Comparison of ENCODE assay signal across 16 cellular contexts in the genomic region with DNA sequence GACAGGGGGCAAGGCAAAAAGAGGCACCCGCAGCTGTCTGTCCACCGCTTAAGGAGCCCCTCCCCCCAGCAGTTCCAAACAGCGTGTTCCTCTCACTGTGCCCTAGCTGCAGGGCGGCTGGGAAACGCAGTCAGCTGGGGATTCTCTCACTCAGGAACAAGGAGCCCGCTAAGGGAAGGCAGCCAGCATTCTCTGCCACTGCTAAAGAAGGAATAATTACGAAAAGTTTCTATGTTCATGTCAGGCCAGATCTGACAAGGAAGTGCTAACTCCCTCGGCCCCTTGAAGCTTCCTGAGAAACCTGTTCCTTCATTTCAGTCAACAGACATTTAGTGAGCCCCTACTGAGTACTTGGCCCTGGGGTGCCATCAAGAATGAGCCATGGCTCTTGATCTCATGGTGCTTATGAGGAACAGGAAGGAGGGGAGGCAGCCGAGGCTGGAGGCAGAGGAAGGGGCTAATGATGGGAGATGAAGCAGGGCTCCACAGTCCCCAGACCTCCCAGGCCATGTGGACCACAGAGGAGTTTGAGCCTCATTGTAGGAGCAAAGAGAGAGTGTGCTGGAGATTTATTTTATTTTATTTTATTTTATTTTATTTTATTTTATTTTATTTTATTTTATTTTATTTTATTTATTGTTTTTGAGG.
A peak's percentile ranks its signal among the peaks of the same experiment; 100 is the strongest.
DNase-seq lines count a peak whose midpoint lies in the region; ATAC-seq, FAIRE-seq and TF ChIP-seq lines count a peak whose summit lies in the region.
"Had no signal": no experiment of that assay in that cellular context is flagged by ENCODE, and none has a peak within 500 bp of the region (broad histone marks: within the 10 kb centered on the region; RNA-seq: fewer than 3 reads in every experiment).

No MANE protein-coding gene starts in this region.

- no peak overlapping the region for H3K9ac ChIP-seq in astrocyte (ENCODE audit: low read length)

- H3K4me3 ChIP-seq in HEK293 (ENCODE audit: low read depth, low read length) (no peak overlapping the region), astrocyte (ENCODE audit: insufficient read depth, low read depth, low read length) (no peak overlapping the region), lower lobe of right lung (no peak overlapping the region), lower leg skin (ENCODE audit: low read depth, poor library complexity, severe bottlenecking) (no peak overlapping the region)
- H3K4me3 ChIP-seq: esophagus squamous epithelium had no signal

- no peak overlapping the region for H3K4me3 Mint-ChIP-seq in astrocyte (ENCODE audit: unreplicated experiment)
- no peak overlapping the region for H3K4me3 Mint-ChIP-seq in activated T-helper 1 cell treated with anti-CD3 and anti-CD28 coated beads, Interleukin-12 subunit alpha, Interleukin-12 subunit beta, Interleukin-2, Interleukin-4 antibody, amounts not matched to agents 30 ng/mL and 10 ng/mL and 1 ng/mL, durations not matched to agents 14 hours and 24 hours and 36 hours
- H3K4me3 Mint-ChIP-seq: activated CD4-positive, alpha-beta T cell treated with anti-CD3 and anti-CD28 coated beads, Interleukin-2, amount 10 ng/mL, durations not matched to agents 7 days and 5 days had no signal

- H3K27ac ChIP-seq in HEK293 (ENCODE audit: extremely low read depth, low read depth, low read length) (no peak overlapping the region), astrocyte (ENCODE audit: low read depth, low read length) (no peak overlapping the region), lower lobe of right lung (no peak overlapping the region)
- H3K27ac ChIP-seq: esophagus squamous epithelium, HL-60 had no signal

- H3K36me3 ChIP-seq in HEK293 (ENCODE audit: control insufficient read depth in 2 of 2, insufficient read depth in 1 of 2, low read length in 2 of 2) (no peaks in the 10 kb centered on the region), astrocyte (ENCODE audit: insufficient read depth, low read length) (no peaks in the 10 kb centered on the region), lower lobe of right lung (no peaks in the 10 kb centered on the region)
- H3K36me3 ChIP-seq: esophagus squamous epithelium had no signal

- H2AFZ ChIP-seq in astrocyte (ENCODE audit: low read depth, low read length) = peak overlapping the region; percentile 49

- intact Hi-C loops in lower lobe of right lung (cut with DNase I) (no loop called here), lower leg skin (cut with DNase I; ENCODE audit: low total_unique reads) (no loop called here)
- intact Hi-C loops in activated T-helper 1 cell treated with anti-CD3 and anti-CD28 coated beads, Interleukin-12 subunit alpha, Interleukin-12 subunit beta, Interleukin-2, Interleukin-4 antibody, amounts not matched to agents 30 ng/mL and 10 ng/mL and 1 ng/mL, durations not matched to agents 14 hours and 24 hours and 36 hours (cut with micrococcal nuclease) = no loop called here

- no peaks in the 10 kb centered on the region for H4K20me1 ChIP-seq in astrocyte (ENCODE audit: insufficient read depth, low read length)

- peak overlapping the region; percentile 85 for H3K27ac Mint-ChIP-seq in astrocyte (ENCODE audit: unreplicated experiment)
- H3K27ac Mint-ChIP-seq in activated T-helper 1 cell treated with anti-CD3 and anti-CD28 coated beads, Interleukin-12 subunit alpha, Interleukin-12 subunit beta, Interleukin-2, Interleukin-4 antibody, amounts not matched to agents 30 ng/mL and 10 ng/mL and 1 ng/mL, durations not matched to agents 14 hours and 24 hours and 36 hours = no peak overlapping the region
- H3K27ac Mint-ChIP-seq: activated CD4-positive, alpha-beta T cell treated with anti-CD3 and anti-CD28 coated beads, Interleukin-2, amount 10 ng/mL, durations not matched to agents 7 days and 5 days had no signal

- POLR2A ChIA-PET in HEK293 (lab: Yijun Ruan, JAX) = interaction anchor here (1.0 kb wide), 1 partner anchor 102 kb away, joined by 3 read pairs; a partner anchor contains a TSS

- H3K4me1 ChIP-seq in HEK293 (ENCODE audit: control insufficient read depth, insufficient read depth, low read length) = no peaks in the 10 kb centered on the region
- peaks cover 12% of the 10 kb centered on the region for H3K4me1 ChIP-seq in astrocyte (ENCODE audit: insufficient read depth, low read length)
- peaks cover 10% of the 10 kb centered on the region for H3K4me1 ChIP-seq in lower lobe of right lung

- peaks cover 19% of the 10 kb centered on the region for H3K4me1 Mint-ChIP-seq in astrocyte (ENCODE audit: low read depth, unreplicated experiment)
- H3K4me1 Mint-ChIP-seq in activated T-helper 1 cell treated with anti-CD3 and anti-CD28 coated beads, Interleukin-12 subunit alpha, Interleukin-12 subunit beta, Interleukin-2, Interleukin-4 antibody, amounts not matched to agents 30 ng/mL and 10 ng/mL and 1 ng/mL, durations not matched to agents 14 hours and 24 hours and 36 hours (ENCODE audit: low read depth) = no peaks in the 10 kb centered on the region
- H3K4me1 Mint-ChIP-seq: activated CD4-positive, alpha-beta T cell treated with anti-CD3 and anti-CD28 coated beads, Interleukin-2, amount 10 ng/mL, durations not matched to agents 7 days and 5 days had no signal

- peak overlapping the region; percentile 59 for H3K4me2 ChIP-seq in astrocyte (ENCODE audit: low read length)

- peaks cover 36% of the 10 kb centered on the region for H3K27me3 Mint-ChIP-seq in astrocyte (ENCODE audit: low read depth, unreplicated experiment)
- H3K27me3 Mint-ChIP-seq in activated T-helper 1 cell treated with anti-CD3 and anti-CD28 coated beads, Interleukin-12 subunit alpha, Interleukin-12 subunit beta, Interleukin-2, Interleukin-4 antibody, amounts not matched to agents 30 ng/mL and 10 ng/mL and 1 ng/mL, durations not matched to agents 14 hours and 24 hours and 36 hours (ENCODE audit: insufficient read depth) = peaks cover 5% of the 10 kb centered on the region
- H3K27me3 Mint-ChIP-seq: activated CD4-positive, alpha-beta T cell treated with anti-CD3 and anti-CD28 coated beads, Interleukin-2, amount 10 ng/mL, durations not matched to agents 7 days and 5 days had no signal

- WGBS in lower leg skin, 2 donors = 21 to 24% methylated on average over 9 of the region's 9 CpGs

- no peak for FAIRE-seq in astrocyte (lab: Jason Lieb, UNC)

- H3K79me2 ChIP-seq in astrocyte (ENCODE audit: insufficient read depth, low read length) = no peaks in the 10 kb centered on the region

- peaks cover 1% of the 10 kb centered on the region for H3K36me3 Mint-ChIP-seq in astrocyte (ENCODE audit: low read depth, unreplicated experiment)
- no peaks in the 10 kb centered on the region for H3K36me3 Mint-ChIP-seq in activated T-helper 1 cell treated with anti-CD3 and anti-CD28 coated beads, Interleukin-12 subunit alpha, Interleukin-12 subunit beta, Interleukin-2, Interleukin-4 antibody, amounts not matched to agents 30 ng/mL and 10 ng/mL and 1 ng/mL, durations not matched to agents 14 hours and 24 hours and 36 hours (ENCODE audit: low read depth)

- CTCF ChIA-PET in HEK293 (lab: Yijun Ruan, JAX) = interaction anchor here (0.7 kb wide), 1 partner anchor 81 kb away, joined by 4 read pairs; no protein-coding TSS in a partner anchor

- TF ChIP-seq POLR2A in lower leg skin (IDR thresholded peaks at IDR 0.05) = no peak

- H3K9me3 ChIP-seq in HEK293 (ENCODE audit: control insufficient read depth, insufficient read depth, low read depth, low read length) = no peaks in the 10 kb centered on the region
- no peaks in the 10 kb centered on the region for H3K9me3 ChIP-seq in astrocyte (ENCODE audit: insufficient read depth, low read depth, low read length)
- no peaks in the 10 kb centered on the region for H3K9me3 ChIP-seq in lower lobe of right lung
- H3K9me3 ChIP-seq: esophagus squamous epithelium had no signal

- peaks cover 2% of the 10 kb centered on the region for H3K27me3 ChIP-seq in astrocyte (ENCODE audit: insufficient read depth, low read length)
- no peaks in the 10 kb centered on the region for H3K27me3 ChIP-seq in lower lobe of right lung (ENCODE audit: low read depth)
- H3K27me3 ChIP-seq: esophagus squamous epithelium had no signal

- DNase-seq in astrocyte (ENCODE audit: low read depth) = no peak
- no peak for DNase-seq in lower lobe of right lung
- DNase-seq in retina = peak; percentile 60
- DNase-seq in NCI-H1694 (lab: John Stamatoyannopoulos, UW) = no peak
- no peak for DNase-seq in activated CD4-positive, alpha-beta T cell treated with anti-CD3 and anti-CD28 coated beads for 1 hour
- DNase-seq in activated T-helper 1 cell treated with anti-CD3 and anti-CD28 coated beads, Interleukin-12 subunit alpha, Interleukin-12 subunit beta, Interleukin-2, Interleukin-4 antibody, amounts not matched to agents 30 ng/mL and 10 ng/mL and 1 ng/mL, durations not matched to agents 14 hours and 24 hours and 36 hours (ENCODE audit: low spot score) = no peak
- no peak for DNase-seq in lower leg skin (ENCODE audit: low spot score in 2 of 2)
- DNase-seq: activated CD4-positive, alpha-beta T cell treated with anti-CD3 and anti-CD28 coated beads, Interleukin-2, amount 10 ng/mL, durations not matched to agents 7 days and 5 days; DND-41; esophagus squamous epithelium; Kasumi-1; NCI-H510A treated with DMSO at 0.1 percent for 48 hours; occipital lobe; stimulated activated CD4-positive, alpha-beta T cell treated with anti-CD3 and anti-CD28 coated beads, Interleukin-15, amount 100 ng/mL, for 24 hours had no signal

- TF ChIP-seq CTCF in HEK293 (tag by site-specific recombination; IDR thresholded peaks at IDR 0.05) (no peak), astrocyte (IDR thresholded peaks at IDR 0.05; ENCODE audit: insufficient read depth, low read depth, low read length) (no peak), lower lobe of right lung (IDR thresholded peaks at IDR 0.05) (no peak), lower leg skin (IDR thresholded peaks at IDR 0.05) (no peak)

- ATAC-seq in lower lobe of right lung = peak; percentile 31 to 40

- no peaks in the 10 kb centered on the region for H3K9me3 Mint-ChIP-seq in astrocyte (ENCODE audit: unreplicated experiment)
- H3K9me3 Mint-ChIP-seq in activated T-helper 1 cell treated with anti-CD3 and anti-CD28 coated beads, Interleukin-12 subunit alpha, Interleukin-12 subunit beta, Interleukin-2, Interleukin-4 antibody, amounts not matched to agents 30 ng/mL and 10 ng/mL and 1 ng/mL, durations not matched to agents 14 hours and 24 hours and 36 hours = no peaks in the 10 kb centered on the region
- H3K9me3 Mint-ChIP-seq: activated CD4-positive, alpha-beta T cell treated with anti-CD3 and anti-CD28 coated beads, Interleukin-2, amount 10 ng/mL, durations not matched to agents 7 days and 5 days had no signal

TF ChIP-seq in HEK293, 187 proteins besides CTCF, POLR2A, EP300 and RAD21:
- TF ChIP-seq ZIC2 (tag by site-specific recombination; IDR thresholded peaks at IDR 0.05) (peak; percentile 56), ZNF423 (tag by site-specific recombination; IDR thresholded peaks at IDR 0.05) (no peak)
